In the genomic region with DNA sequence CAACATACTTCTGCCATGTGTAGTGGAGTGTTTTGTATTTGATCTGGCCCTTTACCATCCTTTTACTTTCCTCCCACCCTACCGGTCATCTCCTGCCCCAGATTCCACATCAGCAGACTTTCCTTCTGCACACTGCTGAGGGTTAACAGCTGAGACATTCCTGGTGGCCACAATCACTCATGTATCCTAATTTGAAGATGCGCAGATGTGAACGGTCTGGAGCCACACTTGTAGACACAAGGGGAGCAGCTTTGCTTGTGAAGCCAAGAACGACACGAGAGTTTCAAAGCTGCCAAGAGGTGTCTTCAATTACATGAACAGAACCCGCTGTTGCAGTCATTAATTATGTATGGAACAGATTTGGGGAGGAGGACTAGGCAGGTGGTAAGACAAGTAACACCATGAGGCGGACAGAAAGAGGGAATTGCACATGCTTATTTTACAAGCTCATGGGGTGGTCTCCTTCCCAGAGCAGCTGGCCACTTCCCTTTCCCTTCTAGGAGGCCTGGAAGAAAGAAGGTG, we compare ENCODE assay signal across 36 cellular contexts.
"Had no signal": no experiment of that assay in that cellular context is flagged by ENCODE, and none has a peak within 500 bp of the region (broad histone marks: within the 10 kb centered on the region; RNA-seq: fewer than 3 reads in every experiment).

No MANE protein-coding gene starts in this region.

- H3K27ac Mint-ChIP-seq: activated CD8-positive, alpha-beta T cell treated with anti-CD3 and anti-CD28 coated beads for 36 hours; activated naive CD8-positive, alpha-beta T cell treated with anti-CD3 and anti-CD28 coated beads for 36 hours; activated T-cell treated with anti-CD3 and anti-CD28 coated beads, Interleukin-2, amount 50 U/mL, for 72 hours; activated T-helper 17 cell treated with anti-CD3 and anti-CD28 coated beads, Interleukin-2, amount 50 U/mL, for 72 hours had no signal

- H3K4me3 Mint-ChIP-seq: activated CD8-positive, alpha-beta T cell treated with anti-CD3 and anti-CD28 coated beads for 36 hours; activated naive CD8-positive, alpha-beta T cell treated with anti-CD3 and anti-CD28 coated beads for 36 hours; activated T-cell treated with anti-CD3 and anti-CD28 coated beads, Interleukin-2, amount 50 U/mL, for 72 hours; activated T-helper 17 cell treated with anti-CD3 and anti-CD28 coated beads, Interleukin-2, amount 50 U/mL, for 72 hours; central memory CD8-positive, alpha-beta T cell had no signal

- ATAC-seq: activated CD8-positive, alpha-beta T cell treated with anti-CD3 and anti-CD28 coated beads for 36 hours; activated T-cell treated with anti-CD3 and anti-CD28 coated beads, Interleukin-2, amount 50 U/mL, for 72 hours; activated T-helper 17 cell treated with anti-CD3 and anti-CD28 coated beads, Interleukin-2, amount 50 U/mL, for 72 hours; PC-3; Right ventricle myocardium inferior had no signal

- H3K4me3 ChIP-seq: cardiac muscle cell, Peyer's patch had no signal

- DNase-seq: activated CD4-positive, alpha-beta T cell treated with anti-CD3 and anti-CD28 coated beads for 1 hour; activated CD4-positive, alpha-beta T cell treated with anti-CD3 and anti-CD28 coated beads for 48 hours; activated CD4-positive, CD25-positive, alpha-beta regulatory T cell; activated CD8-positive, alpha-beta T cell treated with anti-CD3 and anti-CD28 coated beads for 36 hours; activated effector memory CD4-positive, alpha-beta T cell treated with anti-CD3 and anti-CD28 coated beads, Interleukin-2, amount 50 U/mL, for 16 hours; activated naive CD4-positive, alpha-beta T cell; activated naive CD4-positive, alpha-beta T cell treated with anti-CD3 and anti-CD28 coated beads, Interleukin-2, amount 50 U/mL, for 16 hours; activated naive CD8-positive, alpha-beta T cell treated with anti-CD3 and anti-CD28 coated beads for 36 hours; activated T-cell treated with anti-CD3 and anti-CD28 coated beads, Interleukin-2, amount 50 U/mL, for 1 hour; activated T-cell treated with anti-CD3 and anti-CD28 coated beads, Interleukin-2, amount 50 U/mL, for 72 hours; amniotic stem cell; aorta; brain microvascular endothelial cell; Karpas-422; KBM-7; NCI-H146; NCI-H187; NCI-H2029 treated with DMSO at 0.1 percent for 48 hours; NCI-H345; NCI-H510A treated with DMSO at 0.1 percent for 48 hours; NCI-H526 treated with DMSO at 0.1 percent for 48 hours; NCI-H82; NK-92 treated with Interleukin-12 subunit alpha and Interleukin-12 subunit beta, amount 100 ng/mL, for 24 hours; PC-3; Peyer's patch; SIG-M5; SW 1271; T-helper 1 cell; T-helper 2 cell; T-helper 9 cell had no signal

- H3K36me3 ChIP-seq: brain microvascular endothelial cell, cardiac muscle cell, Peyer's patch had no signal

- H3K36me3 Mint-ChIP-seq: activated naive CD8-positive, alpha-beta T cell treated with anti-CD3 and anti-CD28 coated beads for 36 hours had no signal

- H3K27me3 Mint-ChIP-seq: activated CD8-positive, alpha-beta T cell treated with anti-CD3 and anti-CD28 coated beads for 36 hours; activated naive CD8-positive, alpha-beta T cell treated with anti-CD3 and anti-CD28 coated beads for 36 hours had no signal

- H3K9me3 ChIP-seq: Peyer's patch had no signal

- H3K4me1 Mint-ChIP-seq: activated naive CD8-positive, alpha-beta T cell treated with anti-CD3 and anti-CD28 coated beads for 36 hours; activated T-helper 17 cell treated with anti-CD3 and anti-CD28 coated beads, Interleukin-2, amount 50 U/mL, for 72 hours; central memory CD8-positive, alpha-beta T cell had no signal

- H3K27ac ChIP-seq: brain microvascular endothelial cell, cardiac muscle cell, Peyer's patch, RWPE1, VCaP had no signal

- H3K9me3 Mint-ChIP-seq: activated CD8-positive, alpha-beta T cell treated with anti-CD3 and anti-CD28 coated beads for 36 hours; activated naive CD8-positive, alpha-beta T cell treated with anti-CD3 and anti-CD28 coated beads for 36 hours; activated T-cell treated with anti-CD3 and anti-CD28 coated beads, Interleukin-2, amount 50 U/mL, for 72 hours; activated T-helper 17 cell treated with anti-CD3 and anti-CD28 coated beads, Interleukin-2, amount 50 U/mL, for 72 hours had no signal

- H3K27me3 ChIP-seq: brain microvascular endothelial cell, cardiac muscle cell, Peyer's patch had no signal
